In genomic region chr9:137412431-137412830, GRCh38 we compare ENCODE assay signal across 12 cellular contexts. TPM values are rescaled to one million over a fixed set of nuclear protein-coding genes. Genes with fewer than 3 reads are reported as not detected.
DNase-seq lines count a peak whose midpoint lies in the region; TF ChIP-seq lines count a peak whose summit lies in the region.
"Had no signal": no experiment of that assay in that cellular context is flagged by ENCODE, and none has a peak within 500 bp of the region (broad histone marks: within the 10 kb centered on the region; RNA-seq: fewer than 3 reads in every experiment).

No MANE protein-coding gene starts in this region.

- H3K4me1 ChIP-seq in SK-N-SH (ENCODE audit: control insufficient read depth in 1 of 2, insufficient read depth in 2 of 2, low read depth in 1 of 2, low read length in 1 of 2) = peaks cover under 1 to 19% of the 10 kb centered on the region in 2 experiments; a peak in 3 of 4 replicates
- H3K4me1 ChIP-seq in left ventricle myocardium inferior = peaks cover 61% of the 10 kb centered on the region
- peaks cover 16 to 50% (median 41%) of the 10 kb centered on the region in 4 donors for H3K4me1 ChIP-seq in stomach

- H3K27ac ChIP-seq in SK-N-SH (ENCODE audit: low read depth in 2 of 2, low read length in 1 of 2) (no peak overlapping the region), left ventricle myocardium inferior (replicated peaks) (peak overlapping the region; percentile 92), stomach (peak overlapping the region in 4 of 5 donors; percentile 76 to 88 (median 82))

- intact Hi-C loops in left ventricle myocardium inferior (cut with micrococcal nuclease) (no loop called here), stomach (cut with DNase I; ENCODE audit: low total_unique reads) (no loop called here)

- DNase-seq in GM06990 (ENCODE audit: extremely low read depth, insufficient read length) (peak; percentile 9), SK-N-SH (no peak), left ventricle myocardium inferior (no peak), stomach (no peak), NCI-H526 (lab: John Stamatoyannopoulos, UW) (no peak), dedifferentiated amniotic fluid mesenchymal stem cell (ENCODE audit: extremely low spot score) (no peak), SW 1271 (lab: John Stamatoyannopoulos, UW) (no peak)
- DNase-seq in activated CD4-positive, alpha-beta T cell treated with anti-CD3 and anti-CD28 coated beads for 48 hours = no peak
- DNase-seq: activated T-cell treated with anti-CD3 and anti-CD28 coated beads, Interleukin-2, amount 50 U/mL, for 4 hours; NCI-H1436; NCI-H748 treated with DMSO at 0.1 percent for 48 hours had no signal

- H3K27me3 ChIP-seq in GM06990 (replicated peaks; ENCODE audit: control insufficient read depth, insufficient read depth, low read length) (no peaks in the 10 kb centered on the region), SK-N-SH (ENCODE audit: insufficient read depth) (no peaks in the 10 kb centered on the region), left ventricle myocardium inferior (ENCODE audit: low read depth) (no peaks in the 10 kb centered on the region), stomach (peaks cover 0 to 8% (median 0%) of the 10 kb centered on the region in 3 donors)

- no peak overlapping the region for H3K4me3 ChIP-seq in GM06990 (replicated peaks; ENCODE audit: low read depth, low read length)
- no peak overlapping the region for H3K4me3 ChIP-seq in SK-N-SH (ENCODE audit: low read depth in 2 of 2, low read length in 1 of 2)
- no peak overlapping the region for H3K4me3 ChIP-seq in left ventricle myocardium inferior
- H3K4me3 ChIP-seq in stomach = no peak overlapping the region

- WGBS in SK-N-SH (ENCODE audit: low lambda C conversion rate) = 82% methylated on average over 10 of the region's 10 CpGs
- 74 to 82% (median 79%) methylated on average over 9 to 10 of the region's 10 CpGs for WGBS in stomach, 5 donors

- POLR2A ChIA-PET in SK-N-SH (lab: Yijun Ruan, JAX) = no interaction called here

- H3F3A ChIP-seq in SK-N-SH (replicated peaks; ENCODE audit: insufficient read depth) = peaks cover 15% of the 10 kb centered on the region

- H3K9me2 ChIP-seq in SK-N-SH = no peaks in the 10 kb centered on the region

- H3K4me2 ChIP-seq in SK-N-SH = 0 out of 2 replicates have a peak overlapping the region, but pooled peaks have one; percentile 7

- H3K9me3 ChIP-seq in SK-N-SH = no peaks in the 10 kb centered on the region
- H3K9me3 ChIP-seq in left ventricle myocardium inferior (replicated peaks) = no peaks in the 10 kb centered on the region
- H3K9me3 ChIP-seq in stomach = no peaks in the 10 kb centered on the region

- peaks cover 18% of the 10 kb centered on the region; the same call in 1 of the 2 replicates for H3K79me2 ChIP-seq in SK-N-SH (ENCODE audit: insufficient read depth)

- H2AFZ ChIP-seq in SK-N-SH (ENCODE audit: low read depth) = no peak overlapping the region

- 0 out of 2 replicates have a peak, but pooled peaks cover 4% of the 10 kb centered on the region for H4K20me1 ChIP-seq in SK-N-SH (ENCODE audit: insufficient read depth)

- TF ChIP-seq CTCF in GM06990 (IDR thresholded peaks at IDR 0.05; ENCODE audit: insufficient read depth, low read length, poor library complexity, severe bottlenecking) (no peak), SK-N-SH (IDR thresholded peaks at IDR 0.05) (no peak), left ventricle myocardium inferior (IDR thresholded peaks at IDR 0.05; ENCODE audit: borderline replicate concordance) (no peak), stomach (IDR thresholded peaks at IDR 0.05) (no peak)

- CTCF ChIA-PET in SK-N-SH (lab: Yijun Ruan, JAX) = interaction anchor here (0.6 to 1.2 kb wide), 3 partner anchors 10 to 632 kb away, joined by 3 to 10 read pairs (median 4); partner anchors contain the start of genes EXD3, NOXA1 and NRARP

- H3K36me3 ChIP-seq in GM06990 (ENCODE audit: control insufficient read depth, insufficient read depth, low read length) = no peaks in the 10 kb centered on the region
- H3K36me3 ChIP-seq in SK-N-SH (replicated peaks in 1 of 2; ENCODE audit: control insufficient read depth in 1 of 2, insufficient read depth in 2 of 2, low read length in 1 of 2) = no peaks in the 10 kb centered on the region
- H3K36me3 ChIP-seq in left ventricle myocardium inferior = no peaks in the 10 kb centered on the region
- peaks cover 0 to 6% (median 2%) of the 10 kb centered on the region in 4 donors for H3K36me3 ChIP-seq in stomach

- no peak overlapping the region for H3K9ac ChIP-seq in SK-N-SH

- TF ChIP-seq RAD21 in SK-N-SH (IDR thresholded peaks at IDR 0.05; ENCODE audit: low read length) = no peak

- TF ChIP-seq POLR2A in stomach (IDR thresholded peaks at IDR 0.05) = no peak

- TF ChIP-seq EP300 in SK-N-SH (IDR thresholded peaks at IDR 0.05; ENCODE audit: borderline replicate concordance in 1 of 2, low read depth in 1 of 2, low read length in 1 of 2) = no peak
- TF ChIP-seq EP300 in stomach (IDR thresholded peaks at IDR 0.05) = no peak

TF ChIP-seq in SK-N-SH, 30 proteins besides CTCF, POLR2A, EP300 and RAD21:
- TF ChIP-seq RFX5 (IDR thresholded peaks at IDR 0.05; ENCODE audit: low read length) = no peak
- TF ChIP-seq, protein P1, sequence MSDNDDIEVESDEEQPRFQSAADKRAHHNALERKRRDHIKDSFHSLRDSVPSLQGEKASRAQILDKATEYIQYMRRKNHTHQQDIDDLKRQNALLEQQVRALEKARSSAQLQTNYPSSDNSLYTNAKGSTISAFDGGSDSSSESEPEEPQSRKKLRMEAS (IDR thresholded peaks at IDR 0.05; ENCODE audit: low read depth) = no peak
- no peak for TF ChIP-seq TEAD4 (IDR thresholded peaks at IDR 0.05; ENCODE audit: borderline replicate concordance, insufficient read depth)
- no peak for TF ChIP-seq EZH2phosphoT487 (IDR thresholded peaks at IDR 0.05; ENCODE audit: borderline replicate concordance, low read depth)
- TF ChIP-seq, protein P2, sequence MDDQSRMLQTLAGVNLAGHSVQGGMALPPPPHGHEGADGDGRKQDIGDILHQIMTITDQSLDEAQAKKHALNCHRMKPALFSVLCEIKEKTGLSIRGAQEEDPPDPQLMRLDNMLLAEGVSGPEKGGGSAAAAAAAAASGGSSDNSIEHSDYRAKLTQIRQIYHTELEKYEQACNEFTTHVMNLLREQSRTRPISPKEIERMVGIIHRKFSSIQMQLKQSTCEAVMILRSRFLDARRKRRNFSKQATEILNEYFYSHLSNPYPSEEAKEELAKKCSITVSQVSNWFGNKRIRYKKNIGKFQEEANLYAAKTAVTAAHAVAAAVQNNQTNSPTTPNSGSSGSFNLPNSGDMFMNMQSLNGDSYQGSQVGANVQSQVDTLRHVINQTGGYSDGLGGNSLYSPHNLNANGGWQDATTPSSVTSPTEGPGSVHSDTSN (IDR thresholded peaks at IDR 0.05) = no peak
- TF ChIP-seq GABPA (IDR thresholded peaks at IDR 0.05; ENCODE audit: low read depth) = no peak
- no peak for TF ChIP-seq RCOR1 (IDR thresholded peaks at IDR 0.05; ENCODE audit: low read length)
- no peak for TF ChIP-seq FOXJ3 (CRISPR knock-in tag; IDR thresholded peaks at IDR 0.05)
- no peak for TF ChIP-seq FOXM1 (IDR thresholded peaks at IDR 0.05; ENCODE audit: low read depth)
- no peak for TF ChIP-seq POLR2AphosphoS5 (IDR thresholded peaks at IDR 0.05; ENCODE audit: low read depth, low read length)
- no peak for TF ChIP-seq TCF12 (IDR thresholded peaks at IDR 0.05)

RNA-seq across cellular contexts. Expression of gene EXD3, which starts 10.5 kb away (rescaled TPM):
- polyA plus RNA-seq in SK-N-SH (2012; rRNA removed) = 11.5 and 14.2 TPM in 2 replicates
- polyA plus RNA-seq in SK-N-SH (2012; cell fraction: cytosol; rRNA removed) = 5.2 and 7.4 TPM in 2 replicates
- polyA plus RNA-seq in SK-N-SH (2012; cell fraction: nucleus; rRNA removed) = 50.1 and 63.9 TPM in 2 replicates
- 9.2 TPM for total RNA-seq in left ventricle myocardium inferior
- total RNA-seq in stomach = 100 to 1,000 TPM in 1 of 5 donors, 10 to 100 TPM in 4; 12.9 to 105 (median 28.1) TPM
- polyA plus RNA-seq in stomach = 10 to 100 TPM; 17.4 to 27.3 (median 20.7) TPM

RNA-seq across cellular contexts. Expression of gene NOXA1, which starts 10.8 kb away (rescaled TPM):
- polyA plus RNA-seq in SK-N-SH (2012; rRNA removed) (0.39 and 0.67 TPM in 2 replicates), stomach (10 to 100 TPM; 14.4 to 20.5 (median 15.1) TPM)
- 0.12 and 0.22 TPM in 2 replicates for polyA plus RNA-seq in SK-N-SH (2012; cell fraction: cytosol; rRNA removed)
- polyA plus RNA-seq in SK-N-SH (2012; cell fraction: nucleus; rRNA removed) = 5.1 and 9.4 TPM in 2 replicates
- total RNA-seq in left ventricle myocardium inferior (2.0 TPM), stomach (10 to 100 TPM in 2 of 5 donors, 1 to 10 TPM in 3; 3.5 to 43.2 (median 8.3) TPM)

RNA-seq across cellular contexts. Expression of gene ENTPD8, which starts 28.7 kb away (rescaled TPM):
- polyA plus RNA-seq in SK-N-SH (2012; rRNA removed) (0.18 and 0.30 TPM in 2 replicates), stomach (10 to 100 TPM in 1 of 3 donors, 1 to 10 TPM in 2; 2.8 to 16.2 (median 7.6) TPM)
- polyA plus RNA-seq in SK-N-SH (2012; cell fraction: cytosol; rRNA removed) = 0.03 and 0.12 TPM in 2 replicates
- polyA plus RNA-seq in SK-N-SH (2012; cell fraction: nucleus; rRNA removed) = 2.2 and 2.6 TPM in 2 replicates
- total RNA-seq in left ventricle myocardium inferior (not detected), stomach (10 to 100 TPM in 2 of 5 donors, 1 to 10 TPM in 1, under 1 TPM in 2; 0.89 to 37.9 (median 5.9) TPM)
- total RNA-seq: activated T-cell treated with anti-CD3 and anti-CD28 coated beads, Interleukin-2, amount 50 U/mL, for 4 hours had no signal
- polyA plus RNA-seq: BJ had no signal

RNA-seq across cellular contexts. Expression of gene NSMF, which starts 46.7 kb away (rescaled TPM):
- polyA plus RNA-seq in SK-N-SH (2012; rRNA removed) (58.6 and 58.8 TPM in 2 replicates), stomach (10 to 100 TPM; 20.3 to 45.4 (median 28.9) TPM)
- polyA plus RNA-seq in SK-N-SH (2012; cell fraction: cytosol; rRNA removed) = 23.7 and 36.2 TPM in 2 replicates
- 185 and 220 TPM in 2 replicates for polyA plus RNA-seq in SK-N-SH (2012; cell fraction: nucleus; rRNA removed)
- total RNA-seq in left ventricle myocardium inferior (9.8 TPM), stomach (10 to 100 TPM; 11.7 to 84.9 (median 56.6) TPM)

Comparison
In these comparisons a context has a peak if more than half of its experiments do, and no peak if none do; other contexts are left out.
1. H3K27ac ChIP-seq: peak in left ventricle myocardium inferior (single experiment) and stomach (4 of 5); none in SK-N-SH (0 of 2).